Comparison of ENCODE assay signal across 2 cellular contexts in genomic region chr12:51848843-51849735, GRCh38.
TF ChIP-seq lines count a peak whose summit lies in the region.

No MANE protein-coding gene starts in this region.

TF ChIP-seq in HCT116, 20 proteins besides CTCF, POLR2A, EP300 and RAD21:
- no peak for TF ChIP-seq SRF (IDR thresholded peaks at IDR 0.05; ENCODE audit: low read depth)
- TF ChIP-seq CEBPB (IDR thresholded peaks at IDR 0.05; ENCODE audit: low read depth), result no peak
- no peak for TF ChIP-seq ATF3 (IDR thresholded peaks at IDR 0.05)
- TF ChIP-seq REST (IDR thresholded peaks at IDR 0.05; ENCODE audit: low read depth), result no peak
- no peak for TF ChIP-seq ELF1 (IDR thresholded peaks at IDR 0.05; ENCODE audit: borderline replicate concordance, low read depth)
- no peak for TF ChIP-seq ZNF274 (IDR thresholded peaks at IDR 0.05; ENCODE audit: low read depth, low read length)
- TF ChIP-seq MAX (IDR thresholded peaks at IDR 0.05), result no peak
- TF ChIP-seq TCF7L2 (IDR thresholded peaks at IDR 0.05; ENCODE audit: borderline replicate concordance, extremely low read depth, insufficient read depth, insufficient read length), result no peak
- TF ChIP-seq FOSL1 (IDR thresholded peaks at IDR 0.05; ENCODE audit: low read depth), result no peak
- no peak for TF ChIP-seq YY1 (IDR thresholded peaks at IDR 0.05; ENCODE audit: extremely low read depth, insufficient replicate concordance, low read depth, low read length)
- no peak for TF ChIP-seq JUND (IDR thresholded peaks at IDR 0.05)
- TF ChIP-seq SP1 (IDR thresholded peaks at IDR 0.05; ENCODE audit: low read depth), result no peak

TF ChIP-seq in K562, 482 proteins besides CTCF, POLR2A, EP300 and RAD21:
- TF ChIP-seq NCOA6 (IDR thresholded peaks at IDR 0.05) (0 out of 2 replicates have a peak, but pooled peaks have one; percentile 31), ZNF518B (CRISPR knock-in tag; IDR thresholded peaks at IDR 0.05) (no peak), ZNF707 (CRISPR knock-in tag; conservative IDR thresholded peaks at IDR 0.05) (no peak), NR2C2 (CRISPR knock-in tag; IDR thresholded peaks at IDR 0.05) (no peak), NR2C2 (tag; IDR thresholded peaks at IDR 0.05) (peak; percentile 73), NR2C1 (IDR thresholded peaks at IDR 0.05) (no peak), NR2C1 (tag; IDR thresholded peaks at IDR 0.05) (peak; percentile 81), EGR1 (conservative IDR thresholded peaks at IDR 0.05) (peak; percentile 29; the same call in 1 of the 2 replicates), ZBTB7A (IDR thresholded peaks at IDR 0.05; ENCODE audit: borderline replicate concordance, control insufficient read depth, low read depth, low read length) (0 out of 2 replicates have a peak, but pooled peaks have one; percentile 36)
